14 cellular contexts compared by ENCODE assay signal in genomic region chr5:169716287-169716686, GRCh38.
DNase-seq lines count a peak whose midpoint lies in the region; ATAC-seq, FAIRE-seq and TF ChIP-seq lines count a peak whose summit lies in the region.
"Had no signal": no experiment of that assay in that cellular context is flagged by ENCODE, and none has a peak within 500 bp of the region (broad histone marks: within the 10 kb centered on the region; RNA-seq: fewer than 3 reads in every experiment).

No MANE protein-coding gene starts in this region.

- peaks cover 100% of the 10 kb centered on the region for H3K36me3 Mint-ChIP-seq in dendritic cell treated with granulocyte-macrophage colony-stimulating factor and Interleukin-4, amounts not matched to agents 40 ng/mL and 50 ng/mL, for 4 days (ENCODE audit: low read depth)
- H3K36me3 Mint-ChIP-seq in naive thymus-derived CD4-positive, alpha-beta T cell = peaks cover 61 to 99% (median 95%) of the 10 kb centered on the region in 5 donors
- peaks cover 54 to 98% (median 65%) of the 10 kb centered on the region in 3 donors for H3K36me3 Mint-ChIP-seq in CD8-positive, alpha-beta memory T cell

- peak; percentile 46 for ATAC-seq in naive thymus-derived CD4-positive, alpha-beta T cell

- H3K27me3 ChIP-seq in naive thymus-derived CD4-positive, alpha-beta T cell (ENCODE audit: control insufficient read depth in 2 of 2, insufficient read depth in 2 of 2, low read length in 2 of 2) = no peaks in the 10 kb centered on the region
- H3K27me3 ChIP-seq in CD8-positive, alpha-beta memory T cell (ENCODE audit: insufficient read depth, low read length, poor library complexity, severe bottlenecking) = no peaks in the 10 kb centered on the region
- H3K27me3 ChIP-seq: testis had no signal

- no peak overlapping the region for H3K27ac ChIP-seq in naive thymus-derived CD4-positive, alpha-beta T cell (ENCODE audit: low read depth, low read length)
- H3K27ac ChIP-seq in CD8-positive, alpha-beta memory T cell (ENCODE audit: low read depth, low read length) = no peak overlapping the region
- H3K27ac ChIP-seq: RWPE1, testis had no signal

- H3K4me1 Mint-ChIP-seq in dendritic cell treated with granulocyte-macrophage colony-stimulating factor and Interleukin-4, amounts not matched to agents 40 ng/mL and 50 ng/mL, for 4 days (ENCODE audit: low read depth) = peaks cover 22% of the 10 kb centered on the region
- H3K4me1 Mint-ChIP-seq in naive thymus-derived CD4-positive, alpha-beta T cell = peaks cover 0 to 4% (median 0%) of the 10 kb centered on the region in 7 donors
- peaks cover 0 to 4% (median 2%) of the 10 kb centered on the region in 3 donors for H3K4me1 Mint-ChIP-seq in CD8-positive, alpha-beta memory T cell

- no peaks in the 10 kb centered on the region for H3K9me3 ChIP-seq in naive thymus-derived CD4-positive, alpha-beta T cell (ENCODE audit: control insufficient read depth in 2 of 3, low read length in 3 of 3)
- no peaks in the 10 kb centered on the region for H3K9me3 ChIP-seq in CD8-positive, alpha-beta memory T cell (ENCODE audit: low read length)
- H3K9me3 ChIP-seq: testis had no signal

- H3K4me3 ChIP-seq in naive thymus-derived CD4-positive, alpha-beta T cell (ENCODE audit: low read length) = no peak overlapping the region
- no peak overlapping the region for H3K4me3 ChIP-seq in CD8-positive, alpha-beta memory T cell (ENCODE audit: low read length)
- H3K4me3 ChIP-seq: testis had no signal

- CTCF ChIA-PET in naive thymus-derived CD4-positive, alpha-beta T cell (lab: Charles Lee) = no interaction called here
- CTCF ChIA-PET in CD8-positive, alpha-beta memory T cell (lab: Charles Lee) = no interaction called here

- POLR2A ChIA-PET in naive thymus-derived CD4-positive, alpha-beta T cell (lab: Charles Lee) = no interaction called here
- POLR2A ChIA-PET in CD8-positive, alpha-beta memory T cell (lab: Charles Lee) = no interaction called here

- peaks cover 5% of the 10 kb centered on the region for H3K9me3 Mint-ChIP-seq in dendritic cell treated with granulocyte-macrophage colony-stimulating factor and Interleukin-4, amounts not matched to agents 40 ng/mL and 50 ng/mL, for 4 days
- H3K9me3 Mint-ChIP-seq in naive thymus-derived CD4-positive, alpha-beta T cell = peaks cover 0 to 5% (median 0%) of the 10 kb centered on the region in 11 donors
- H3K9me3 Mint-ChIP-seq in CD8-positive, alpha-beta memory T cell = peaks cover 0 to 2% (median 0%) of the 10 kb centered on the region in 5 donors

- peaks cover 52 to 96% (median 66%) of the 10 kb centered on the region in 3 experiments for H3K36me3 ChIP-seq in naive thymus-derived CD4-positive, alpha-beta T cell (ENCODE audit: control insufficient read depth in 2 of 3, insufficient read depth in 3 of 3, low read length in 3 of 3)
- H3K36me3 ChIP-seq in CD8-positive, alpha-beta memory T cell (ENCODE audit: insufficient read depth, low read length) = peaks cover 82% of the 10 kb centered on the region

- H3K4me1 ChIP-seq in naive thymus-derived CD4-positive, alpha-beta T cell (ENCODE audit: control insufficient read depth in 2 of 2, insufficient read depth in 2 of 2, low read length in 2 of 2) = no peaks in the 10 kb centered on the region
- no peaks in the 10 kb centered on the region for H3K4me1 ChIP-seq in CD8-positive, alpha-beta memory T cell (ENCODE audit: insufficient read depth, low read length)
- H3K4me1 ChIP-seq: testis had no signal

- H3K27ac Mint-ChIP-seq in dendritic cell treated with granulocyte-macrophage colony-stimulating factor and Interleukin-4, amounts not matched to agents 40 ng/mL and 50 ng/mL, for 4 days = peak overlapping the region; percentile 20
- peak overlapping the region in 1 of 9 donors; percentile 2 for H3K27ac Mint-ChIP-seq in naive thymus-derived CD4-positive, alpha-beta T cell
- H3K27ac Mint-ChIP-seq in CD8-positive, alpha-beta memory T cell = peak overlapping the region in 4 of 8 donors; percentile 10 to 69 (median 18)

- TF ChIP-seq POLR2A in GM12891 (IDR thresholded peaks at IDR 0.05; ENCODE audit: low read depth, low read length) = no peak

- no peak overlapping the region for H3K4me3 Mint-ChIP-seq in dendritic cell treated with granulocyte-macrophage colony-stimulating factor and Interleukin-4, amounts not matched to agents 40 ng/mL and 50 ng/mL, for 4 days
- no peak overlapping the region for H3K4me3 Mint-ChIP-seq in naive thymus-derived CD4-positive, alpha-beta T cell
- H3K4me3 Mint-ChIP-seq in CD8-positive, alpha-beta memory T cell = no peak overlapping the region

- peak; percentile 57 for DNase-seq in Caki2 (ENCODE audit: low read depth)
- DNase-seq in NCI-H226 = peak; percentile 55
- DNase-seq in naive thymus-derived CD4-positive, alpha-beta T cell = no peak
- no peak for DNase-seq in GM12891 (ENCODE audit: insufficient read length, low spot score)
- DNase-seq in OCI-M2 (lab: John Stamatoyannopoulos, UW; ENCODE audit: unreplicated experiment) = no peak
- DNase-seq in NCI-H2081 (lab: John Stamatoyannopoulos, UW) = no peak
- DNase-seq in CD8-positive, alpha-beta memory T cell = no peak
- DNase-seq: activated gamma-delta T cell; DMS79; NCI-H2029; stimulated activated CD4-positive, alpha-beta T cell treated with anti-CD3 and anti-CD28 coated beads, Interleukin-4, amount 100 ng/mL, for 1 hour; testis had no signal

- in situ Hi-C loops in Caki2 (cut with HindIII; ENCODE audit: low pct_unique_long_range_greater_than_20kb, low sequenced_read_pairs) = no loop called here

- intact Hi-C loops in dendritic cell treated with granulocyte-macrophage colony-stimulating factor and Interleukin-4, amounts not matched to agents 40 ng/mL and 50 ng/mL, for 4 days (cut with micrococcal nuclease) = no loop called here
- intact Hi-C loops in naive thymus-derived CD4-positive, alpha-beta T cell (cut with micrococcal nuclease) = no loop called here

- no peaks in the 10 kb centered on the region for H3K27me3 Mint-ChIP-seq in dendritic cell treated with granulocyte-macrophage colony-stimulating factor and Interleukin-4, amounts not matched to agents 40 ng/mL and 50 ng/mL, for 4 days
- no peaks in the 10 kb centered on the region for H3K27me3 Mint-ChIP-seq in naive thymus-derived CD4-positive, alpha-beta T cell
- H3K27me3 Mint-ChIP-seq in CD8-positive, alpha-beta memory T cell = no peaks in the 10 kb centered on the region

- FAIRE-seq in GM12891 (lab: Jason Lieb, UNC) = no peak

TF ChIP-seq in GM12891, 5 proteins besides CTCF, POLR2A, EP300 and RAD21:
- TF ChIP-seq POU2F2 (IDR thresholded peaks at IDR 0.05; ENCODE audit: low read depth, low read length) (no peak), PAX5 (IDR thresholded peaks at IDR 0.05; ENCODE audit: insufficient read depth, low read length, severe bottlenecking) (no peak), TAF1 (IDR thresholded peaks at IDR 0.05; ENCODE audit: low read depth, low read length) (no peak), SPI1 (IDR thresholded peaks at IDR 0.05; ENCODE audit: low read depth, low read length) (no peak), POLR2AphosphoS5 (IDR thresholded peaks at IDR 0.05; ENCODE audit: low read depth, low read length) (no peak)

Comparison
In these comparisons a context has a peak if more than half of its experiments do, and no peak if none do; other contexts are left out.
1. DNase-seq: peak in Caki2 (single experiment) and NCI-H226 (single experiment); none in naive thymus-derived CD4-positive, alpha-beta T cell (0 of 9), GM12891 (single experiment), OCI-M2 (single experiment), NCI-H2081 (0 of 2) and CD8-positive, alpha-beta memory T cell (0 of 5).